11 cellular contexts compared by ENCODE assay signal in genomic region chr1:21341517-21342078, GRCh38. TPM values are rescaled to one million over a fixed set of nuclear protein-coding genes. Genes with fewer than 3 reads are reported as not detected.
DNase-seq lines count a peak whose midpoint lies in the region; ATAC-seq, FAIRE-seq and TF ChIP-seq lines count a peak whose summit lies in the region.
"Had no signal": no experiment of that assay in that cellular context is flagged by ENCODE, and none has a peak within 500 bp of the region (broad histone marks: within the 10 kb centered on the region; RNA-seq: fewer than 3 reads in every experiment).

No MANE protein-coding gene starts in this region.

- BruUV-seq in HepG2 (replicated peaks; lab: Mats Ljungman, UMichigan), result no TSS peak

- ATAC-seq in HepG2, result no peak
- ATAC-seq: GM12878 had no signal

- TF ChIP-seq CTCF in liver (IDR thresholded peaks at IDR 0.05; ENCODE audit: low read depth, low read length, missing input control) (no peak), HepG2 (CRISPR knock-in tag; IDR thresholded peaks at IDR 0.05) (no peak), coronary artery (IDR thresholded peaks at IDR 0.05) (no peak), ovary (IDR thresholded peaks at IDR 0.05) (no peak), GM10266 (IDR thresholded peaks at IDR 0.05; ENCODE audit: control insufficient read depth, insufficient read depth, low read depth, missing control alignments) (no peak)

- no peak for FAIRE-seq in HepG2 (lab: Jason Lieb, UNC)
- FAIRE-seq: GM12878 had no signal

- no peaks in the 10 kb centered on the region for H3K36me3 ChIP-seq in liver (ENCODE audit: control insufficient read depth in 4 of 4, insufficient read depth in 3 of 4, low read depth in 1 of 4, low read length in 3 of 4)
- H3K36me3 ChIP-seq in HepG2 (replicated peaks in 1 of 2; ENCODE audit: control insufficient read depth in 1 of 2, insufficient read depth in 2 of 2, low read length in 2 of 2), result no peaks in the 10 kb centered on the region
- H3K36me3 ChIP-seq in ovary, result no peaks in the 10 kb centered on the region

- no peak overlapping the region; the same call in 1 of the 2 replicates for H3K4me2 ChIP-seq in HepG2 (ENCODE audit: low read depth, low read length)

- peak overlapping the region; percentile 82 to 87 for H3K27ac ChIP-seq in liver (ENCODE audit: low read depth in 1 of 2, low read length in 2 of 2)
- no peak overlapping the region for H3K27ac ChIP-seq in HepG2 (ENCODE audit: extremely low read length, insufficient read depth, low read length)
- H3K27ac ChIP-seq in coronary artery, result peak overlapping the region; percentile 93 to 99
- peak overlapping the region; percentile 81 to 92 for H3K27ac ChIP-seq in ovary

- H3K4me3 ChIP-seq in liver (ENCODE audit: low read depth in 1 of 3, low read length in 3 of 3), result no peak overlapping the region
- no peak overlapping the region for H3K4me3 ChIP-seq in HepG2 (replicated peaks in 1 of 3; ENCODE audit: insufficient read depth in 1 of 3, low read depth in 2 of 3, low read length in 3 of 3)
- H3K4me3 ChIP-seq in coronary artery, result peak overlapping the region; percentile 90
- H3K4me3 ChIP-seq in ovary, result peak overlapping the region; percentile 64
- H3K4me3 ChIP-seq: GM12878 had no signal

- intact Hi-C loops in HepG2 (cut with micrococcal nuclease; ENCODE audit: unreplicated experiment), result no loop called here
- intact Hi-C loops in ovary (cut with DNase I), result loop anchor here in 1 of 4 donors (5.0 kb wide), 1 partner anchor 74 kb away; no protein-coding TSS in a partner anchor

- H3K9ac ChIP-seq in liver (ENCODE audit: low read depth in 1 of 2, low read length in 2 of 2), result peak overlapping the region; percentile 26 to 42
- H3K9ac ChIP-seq in HepG2 (ENCODE audit: insufficient read depth, low read depth, low read length), result no peak overlapping the region

- CTCF ChIA-PET in HepG2 (lab: Yijun Ruan, JAX; ENCODE audit: low intra/inter-chr PET ratio, low total read pairs), result no interaction called here

- H3K4me1 ChIP-seq in liver (ENCODE audit: control insufficient read depth in 4 of 4, insufficient read depth in 4 of 4, low read length in 3 of 4) (peaks cover 29 to 86% (median 67%) of the 10 kb centered on the region in 4 donors), HepG2 (ENCODE audit: insufficient read depth, low read length) (peaks cover 89% of the 10 kb centered on the region), ovary (ENCODE audit: insufficient read depth) (peaks cover 42% of the 10 kb centered on the region)

- TF ChIP-seq POLR2A in HepG2 (IDR thresholded peaks at IDR 0.05; ENCODE audit: insufficient read depth in 1 of 2, low read depth in 2 of 2, low read length in 2 of 2) (no peak), ovary (IDR thresholded peaks at IDR 0.05) (no peak)

- no peak overlapping the region for H2AFZ ChIP-seq in HepG2 (ENCODE audit: low read length)

- TF ChIP-seq EP300 in HepG2 (IDR thresholded peaks at IDR 0.05; ENCODE audit: low read depth in 2 of 2, low read length in 2 of 2) (no peak), HepG2 (CRISPR knock-in tag; IDR thresholded peaks at IDR 0.05; ENCODE audit: borderline replicate concordance) (no peak), ovary (IDR thresholded peaks at IDR 0.05) (no peak)

- peaks cover 13% of the 10 kb centered on the region for H3K79me2 ChIP-seq in HepG2 (ENCODE audit: insufficient read depth, low read length)

- TF ChIP-seq RAD21 in liver (IDR thresholded peaks at IDR 0.05) (no peak), HepG2 (CRISPR knock-in tag; IDR thresholded peaks at IDR 0.05) (no peak)

- DNase-seq in HepG2 (ENCODE audit: low spot score), result no peak
- no peak for DNase-seq in coronary artery (ENCODE audit: low spot score)
- peak in 3 of 5 donors; percentile 41 to 63 (median 45) for DNase-seq in ovary
- DNase-seq in NCI-H1092 (lab: John Stamatoyannopoulos, UW), result no peak
- no peak for DNase-seq in GM10266 (ENCODE audit: extremely low spot score)
- no peak for DNase-seq in NCI-H1417 treated with DMSO at 0.1 percent for 48 hours (lab: John Stamatoyannopoulos, UW)
- no peak for DNase-seq in 8988T
- DNase-seq: COR-L47, Kasumi-1 had no signal

- H3K27me3 ChIP-seq in liver (ENCODE audit: control insufficient read depth in 4 of 4, insufficient read depth in 4 of 4, low read length in 3 of 4), result no peaks in the 10 kb centered on the region
- peaks cover 0 to 4% of the 10 kb centered on the region in 2 experiments; a peak in 2 of 5 replicates for H3K27me3 ChIP-seq in HepG2 (ENCODE audit: control insufficient read depth in 1 of 2, insufficient read depth in 2 of 2, low read length in 2 of 2)
- no peaks in the 10 kb centered on the region for H3K27me3 ChIP-seq in ovary

- POLR2A ChIA-PET in HepG2 (lab: Yijun Ruan, JAX), result no interaction called here

- peaks cover 3% of the 10 kb centered on the region for H4K20me1 ChIP-seq in HepG2 (ENCODE audit: insufficient read depth, low read length)

- H3K9me3 ChIP-seq in liver (ENCODE audit: control insufficient read depth in 4 of 4, low read length in 3 of 4), result no peaks in the 10 kb centered on the region
- no peaks in the 10 kb centered on the region for H3K9me3 ChIP-seq in HepG2 (ENCODE audit: low read length)
- H3K9me3 ChIP-seq in ovary, result no peaks in the 10 kb centered on the region

- in situ Hi-C loops in HepG2 (cut with HindIII; ENCODE audit: extremely low pct_ligation_motif_present, low pct_unique_long_range_greater_than_20kb), result no loop called here

- 83% methylated on average over 10 of the region's 10 CpGs for WGBS in liver
- WGBS in HepG2 (ENCODE audit: low lambda C conversion rate), result 81% methylated on average over 10 of the region's 10 CpGs
- WGBS in ovary, 3 donors, result 44 to 61% (median 47%) methylated on average over 10 of the region's 10 CpGs

TF ChIP-seq in liver, 16 proteins besides CTCF, POLR2A, EP300 and RAD21:
- TF ChIP-seq FOXA1 (IDR thresholded peaks at IDR 0.05) (no peak), YY1 (IDR thresholded peaks at IDR 0.05) (peak; percentile 12)

TF ChIP-seq in HepG2, 621 proteins besides CTCF, POLR2A, EP300 and RAD21 (continues in another document):
- TF ChIP-seq USF2 (IDR thresholded peaks at IDR 0.05; ENCODE audit: low read depth, low read length) (no peak), USF2 (CRISPR knock-in tag; IDR thresholded peaks at IDR 0.05; ENCODE audit: borderline replicate concordance) (no peak), MLLT10 (CRISPR knock-in tag; IDR thresholded peaks at IDR 0.05) (no peak), NONO (IDR thresholded peaks at IDR 0.05) (no peak), NONO (CRISPR knock-in tag; conservative IDR thresholded peaks at IDR 0.05) (no peak), RAD51 (IDR thresholded peaks at IDR 0.05; ENCODE audit: borderline replicate concordance) (no peak), ZNF225 (CRISPR knock-in tag; IDR thresholded peaks at IDR 0.05) (no peak), GTF3A (CRISPR knock-in tag; conservative IDR thresholded peaks at IDR 0.05) (no peak), KDM4B (CRISPR knock-in tag; IDR thresholded peaks at IDR 0.05) (no peak), NFE2L2 (IDR thresholded peaks at IDR 0.05; ENCODE audit: low read length) (no peak), FOXK2 (IDR thresholded peaks at IDR 0.05) (no peak), NFRKB (IDR thresholded peaks at IDR 0.05) (no peak), TBP (CRISPR knock-in tag; IDR thresholded peaks at IDR 0.05) (no peak)

RNA-seq across cellular contexts. Expression of gene ECE1, which starts 51.3 kb away (rescaled TPM):
- total RNA-seq in liver, result 10 to 100 TPM; 38.9 to 40.2 TPM
- 10 to 100 TPM; 29.3 to 46.4 TPM for polyA plus RNA-seq in liver
- 11.1 and 21.2 TPM in 2 replicates for total RNA-seq in HepG2 (2016; rRNA removed; fragmentation: Illumina TruSeq; extraction: Trizol)
- total RNA-seq in HepG2 (2016; cell fraction: cytosol; rRNA removed; fragmentation: Illumina TruSeq; extraction: Trizol; ENCODE audit: low read depth), result 3.1 and 4.6 TPM in 2 replicates
- total RNA-seq in HepG2 (2016; cell fraction: insoluble cytoplasmic fraction; rRNA removed; fragmentation: Illumina TruSeq; extraction: Trizol), result 8.0 and 21.1 TPM in 2 replicates
- total RNA-seq in HepG2 (2016; cell fraction: membrane; rRNA removed; fragmentation: Illumina TruSeq; extraction: Trizol), result 5.2 and 6.6 TPM in 2 replicates
- total RNA-seq in HepG2 (2016; cell fraction: nucleus; rRNA removed; fragmentation: Illumina TruSeq; extraction: Trizol), result 18.9 and 25.8 TPM in 2 replicates
- 13.5 and 17.0 TPM in 2 replicates for polyA plus RNA-seq in HepG2 (2011; rRNA removed)
- 7.9 and 8.8 TPM in 2 replicates for polyA plus RNA-seq in HepG2 (2011; cell fraction: cytosol; rRNA removed)
- polyA plus RNA-seq in HepG2 (2011; cell fraction: nucleus; rRNA removed), result 20.3 and 20.8 TPM in 2 replicates
- 23.5 and 24.3 TPM in 2 replicates for polyA plus RNA-seq in HepG2 (2012)
- 1.8 TPM in 2 replicates for polyA plus RNA-seq in HepG2 (2016; cell fraction: cytosol; fragmentation: Illumina TruSeq; extraction: Trizol; ENCODE audit: low read depth)
- 8.3 and 10.9 TPM in 2 replicates for polyA plus RNA-seq in HepG2 (2016; cell fraction: insoluble cytoplasmic fraction; fragmentation: Illumina TruSeq; extraction: Trizol; ENCODE audit: low read depth)
- 2.8 and 3.4 TPM in 2 replicates for polyA plus RNA-seq in HepG2 (2016; cell fraction: membrane; fragmentation: Illumina TruSeq; extraction: Trizol; ENCODE audit: low read depth)
- 36.4 and 38.3 TPM in 2 replicates for polyA plus RNA-seq in HepG2 (2016; cell fraction: nucleus; fragmentation: Illumina TruSeq; extraction: Trizol; ENCODE audit: insufficient read depth, low read depth)
- polyA minus RNA-seq in HepG2 (2011; rRNA and poly(A)+ RNA removed; ENCODE audit: low replicate concordance), result 34.0 and 41.6 TPM in 2 replicates
- polyA minus RNA-seq in HepG2 (2011; cell fraction: cytosol; rRNA and poly(A)+ RNA removed), result 9.9 and 11.8 TPM in 2 replicates
- 11.3 and 11.4 TPM in 2 replicates for polyA minus RNA-seq in HepG2 (2011; cell fraction: nucleus; rRNA and poly(A)+ RNA removed)
- total RNA-seq in ovary, result 100 to 1,000 TPM in 4 of 7 donors, 10 to 100 TPM in 3; 37.3 to 183 (median 119) TPM
- 100 to 1,000 TPM in 1 of 2 donors, 10 to 100 TPM in 1; 84.0 to 313 TPM for polyA plus RNA-seq in ovary

Comparison
In these comparisons a context has a peak if more than half of its experiments do, and no peak if none do; other contexts are left out.
1. H3K4me3 ChIP-seq: peak in coronary artery (single experiment) and ovary (single experiment); none in liver (0 of 3) and HepG2 (0 of 3).
2. DNase-seq: peak in ovary (3 of 5); none in HepG2 (single experiment), coronary artery (single experiment), NCI-H1092 (single experiment), GM10266 (single experiment), NCI-H1417 treated with DMSO at 0.1 percent for 48 hours (single experiment) and 8988T (single experiment).